ENCODE assay signal across 1 cellular context in the genomic region with DNA sequence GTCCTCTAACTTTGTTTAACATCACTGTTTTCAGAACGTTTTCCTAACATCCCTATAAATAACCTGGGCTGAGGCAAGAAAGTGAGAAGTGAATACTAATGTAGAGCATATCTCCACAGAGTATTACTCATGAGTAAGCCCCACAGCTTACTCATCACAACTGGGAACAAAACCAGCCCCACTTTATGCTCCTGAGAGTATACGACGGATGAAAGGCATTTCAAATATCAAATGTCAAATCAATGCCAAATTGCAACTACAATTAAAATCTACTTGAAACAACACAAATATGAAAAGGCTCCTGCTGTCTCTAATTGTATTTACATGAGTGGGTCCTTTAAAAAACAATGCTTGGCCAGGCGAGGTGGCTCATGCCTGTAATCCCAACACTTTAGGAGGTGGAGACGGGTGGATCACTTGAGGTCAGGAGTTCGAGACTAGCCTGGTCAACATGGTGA.
TF ChIP-seq lines count a peak whose summit lies in the region.

No MANE protein-coding gene starts in this region.

TF ChIP-seq in Ishikawa, 13 proteins besides CTCF, POLR2A, EP300 and RAD21 (continued from another document):
- TF ChIP-seq FOXM1 (IDR thresholded peaks at IDR 0.05; ENCODE audit: borderline replicate concordance, low read depth), result peak; percentile 62; the same call in 1 of the 2 replicates
- 0 out of 2 replicates have a peak, but pooled peaks have one; percentile 12 for TF ChIP-seq CEBPB (IDR thresholded peaks at IDR 0.05)
- TF ChIP-seq, protein P1, sequence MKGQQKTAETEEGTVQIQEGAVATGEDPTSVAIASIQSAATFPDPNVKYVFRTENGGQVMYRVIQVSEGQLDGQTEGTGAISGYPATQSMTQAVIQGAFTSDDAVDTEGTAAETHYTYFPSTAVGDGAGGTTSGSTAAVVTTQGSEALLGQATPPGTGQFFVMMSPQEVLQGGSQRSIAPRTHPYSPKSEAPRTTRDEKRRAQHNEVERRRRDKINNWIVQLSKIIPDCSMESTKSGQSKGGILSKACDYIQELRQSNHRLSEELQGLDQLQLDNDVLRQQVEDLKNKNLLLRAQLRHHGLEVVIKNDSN (IDR thresholded peaks at IDR 0.05), result no peak
- TF ChIP-seq CREB1 (IDR thresholded peaks at IDR 0.05; ENCODE audit: low read depth), result no peak
- TF ChIP-seq, protein P2, sequence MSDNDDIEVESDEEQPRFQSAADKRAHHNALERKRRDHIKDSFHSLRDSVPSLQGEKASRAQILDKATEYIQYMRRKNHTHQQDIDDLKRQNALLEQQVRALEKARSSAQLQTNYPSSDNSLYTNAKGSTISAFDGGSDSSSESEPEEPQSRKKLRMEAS (IDR thresholded peaks at IDR 0.05), result peak; percentile 36; the same call in 1 of the 2 replicates
- TF ChIP-seq YY1 (IDR thresholded peaks at IDR 0.05; ENCODE audit: low read depth), result no peak
- peak; percentile 69 for TF ChIP-seq TCF12 (IDR thresholded peaks at IDR 0.05; ENCODE audit: low read depth)
- no peak for TF ChIP-seq ZBTB7A (IDR thresholded peaks at IDR 0.05; ENCODE audit: low read depth)
TF ChIP-seq in Ishikawa: peak in this region for 6.
